36 cellular contexts compared by ENCODE assay signal in the genomic region with DNA sequence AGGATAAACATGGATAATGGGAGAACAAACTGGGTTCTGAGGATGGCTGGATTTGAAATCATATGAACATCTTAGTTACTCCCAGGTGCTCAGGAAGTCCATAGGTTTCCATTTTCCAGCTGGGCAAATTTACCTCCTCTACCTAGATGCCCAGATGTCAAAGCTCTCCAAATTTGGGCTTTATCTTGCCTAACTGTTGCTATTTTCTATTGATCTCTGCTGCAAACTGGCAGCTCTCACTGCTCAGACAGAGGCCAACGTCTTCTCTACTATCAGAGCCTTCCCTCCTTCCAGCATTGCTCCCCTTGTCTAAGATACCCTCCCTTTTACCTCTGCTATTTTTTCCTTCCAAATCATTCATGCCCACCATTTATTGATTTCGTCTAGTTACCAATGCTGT.
"Had no signal": no experiment of that assay in that cellular context is flagged by ENCODE, and none has a peak within 500 bp of the region (broad histone marks: within the 10 kb centered on the region; RNA-seq: fewer than 3 reads in every experiment).

No MANE protein-coding gene starts in this region.

- H3K27me3 ChIP-seq: adrenal gland, cardiac muscle cell had no signal

- DNase-seq: activated CD4-positive, alpha-beta memory T cell treated with anti-CD3 and anti-CD28 coated beads, Interleukin-2, amount 10 ng/mL, durations not matched to agents 7 days and 5 days; activated CD4-positive, alpha-beta T cell treated with anti-CD3 and anti-CD28 coated beads for 1 hour; activated CD4-positive, alpha-beta T cell treated with anti-CD3 and anti-CD28 coated beads for 36 hours; activated CD4-positive, alpha-beta T cell treated with anti-CD3 and anti-CD28 coated beads for 48 hours; activated CD4-positive, alpha-beta T cell treated with anti-CD3 and anti-CD28 coated beads, Interleukin-2, amount 10 ng/mL, durations not matched to agents 7 days and 5 days; activated CD4-positive, alpha-beta T cell treated with anti-CD3 and anti-CD28 coated beads, Interleukin-2, amount 50 U/mL, for 48 hours; activated CD4-positive, CD25-positive, alpha-beta regulatory T cell; activated CD8-positive, alpha-beta memory T cell treated with anti-CD3 and anti-CD28 coated beads, Interleukin-2, amount 50 U/mL, for 4 hours; activated CD8-positive, alpha-beta T cell treated with anti-CD3 and anti-CD28 coated beads, Interleukin-2, amount 10 ng/mL, durations not matched to agents 7 days and 5 days; activated effector memory CD4-positive, alpha-beta T cell treated with anti-CD3 and anti-CD28 coated beads, Interleukin-2, amount 50 U/mL, for 16 hours; activated gamma-delta T cell treated with Interleukin-2 at 50 U/mL for 16 hours; activated naive CD4-positive, alpha-beta T cell; activated naive CD4-positive, alpha-beta T cell treated with anti-CD3 and anti-CD28 coated beads for 36 hours; activated naive CD4-positive, alpha-beta T cell treated with anti-CD3 and anti-CD28 coated beads, Interleukin-2, amount 50 U/mL, for 16 hours; activated naive CD8-positive, alpha-beta T cell treated with anti-CD3 and anti-CD28 coated beads for 36 hours; activated T-cell treated with anti-CD3 and anti-CD28 coated beads for 4 hours; activated T-cell treated with anti-CD3 and anti-CD28 coated beads, Interleukin-2, amount 50 U/mL, for 1 hour; activated T-cell treated with anti-CD3 and anti-CD28 coated beads, Interleukin-2, amount 50 U/mL, for 4 hours; activated T-cell treated with anti-CD3 and anti-CD28 coated beads, Interleukin-2, amount 50 U/mL, for 72 hours; adrenal gland; amniotic stem cell; aorta; caudate nucleus; T-helper 1 cell; T-helper 2 cell; T-helper 9 cell had no signal

- H3K27me3 Mint-ChIP-seq: brain had no signal

- H3K27ac ChIP-seq: adrenal gland, cardiac muscle cell, VCaP had no signal

- H3K27ac Mint-ChIP-seq: activated CD4-positive, alpha-beta memory T cell treated with anti-CD3 and anti-CD28 coated beads, Interleukin-2, amount 10 ng/mL, durations not matched to agents 7 days and 5 days; activated CD4-positive, alpha-beta T cell treated with anti-CD3 and anti-CD28 coated beads for 36 hours; activated CD4-positive, alpha-beta T cell treated with anti-CD3 and anti-CD28 coated beads, Interleukin-2, amount 10 ng/mL, durations not matched to agents 7 days and 5 days; activated CD8-positive, alpha-beta T cell treated with anti-CD3 and anti-CD28 coated beads, Interleukin-2, amount 10 ng/mL, durations not matched to agents 7 days and 5 days; activated naive CD4-positive, alpha-beta T cell treated with anti-CD3 and anti-CD28 coated beads for 36 hours; activated naive CD4-positive, alpha-beta T cell treated with anti-CD3 and anti-CD28 coated beads, Interleukin-2, amount 50 U/mL, for 72 hours; activated naive CD8-positive, alpha-beta T cell treated with anti-CD3 and anti-CD28 coated beads for 36 hours; activated T-cell treated with anti-CD3 and anti-CD28 coated beads, Interleukin-2, amount 50 U/mL, for 72 hours; activated T-helper 1 cell treated with anti-CD3 and anti-CD28 coated beads, Interleukin-12 subunit alpha, Interleukin-12 subunit beta, Interleukin-2, Interleukin-4 antibody, amounts not matched to agents 30 ng/mL and 10 ng/mL and 1 ng/mL, durations not matched to agents 14 hours and 24 hours and 36 hours; activated T-helper 17 cell treated with anti-CD3 and anti-CD28 coated beads, Interleukin-2, amount 50 U/mL, for 72 hours; brain; T-helper 1 cell treated with Interleukin-12 subunit alpha and Interleukin-12 subunit beta and Interleukin-4 antibody, amounts not matched to agents 30 μg/mL and 1 μg/mL, for 36 hours; T-helper 2 cell treated with Interferon-gamma antibody and Interleukin-4, amounts not matched to agents 5 μg/mL and 100 μg/mL, for 36 hours had no signal

- H3K9me3 ChIP-seq: adrenal gland had no signal

- H3K36me3 ChIP-seq: adrenal gland, cardiac muscle cell had no signal

- H3K36me3 Mint-ChIP-seq: activated naive CD4-positive, alpha-beta T cell treated with anti-CD3 and anti-CD28 coated beads, Interleukin-2, amount 50 U/mL, for 72 hours; activated naive CD8-positive, alpha-beta T cell treated with anti-CD3 and anti-CD28 coated beads for 36 hours had no signal

- H3K4me1 Mint-ChIP-seq: activated CD4-positive, alpha-beta memory T cell treated with anti-CD3 and anti-CD28 coated beads, Interleukin-2, amount 10 ng/mL, durations not matched to agents 7 days and 5 days; activated CD4-positive, alpha-beta T cell treated with anti-CD3 and anti-CD28 coated beads for 36 hours; activated CD4-positive, alpha-beta T cell treated with anti-CD3 and anti-CD28 coated beads, Interleukin-2, amount 10 ng/mL, durations not matched to agents 7 days and 5 days; activated naive CD8-positive, alpha-beta T cell treated with anti-CD3 and anti-CD28 coated beads for 36 hours; activated T-helper 17 cell treated with anti-CD3 and anti-CD28 coated beads, Interleukin-2, amount 50 U/mL, for 72 hours; central memory CD8-positive, alpha-beta T cell had no signal

- ATAC-seq: activated CD4-positive, alpha-beta T cell treated with anti-CD3 and anti-CD28 coated beads for 36 hours; activated CD4-positive, CD25-positive, alpha-beta regulatory T cell treated with anti-CD3 and anti-CD28 coated beads, Interleukin-2, amount 50 U/mL, for 24 hours; activated CD8-positive, alpha-beta T cell treated with anti-CD3 and anti-CD28 coated beads, Interleukin-2, amount 10 ng/mL, durations not matched to agents 7 days and 5 days; activated naive CD4-positive, alpha-beta T cell treated with anti-CD3 and anti-CD28 coated beads, Interleukin-2, amount 50 U/mL, for 72 hours; activated T-cell treated with anti-CD3 and anti-CD28 coated beads, Interleukin-2, amount 50 U/mL, for 4 hours; activated T-cell treated with anti-CD3 and anti-CD28 coated beads, Interleukin-2, amount 50 U/mL, for 72 hours; activated T-helper 17 cell treated with anti-CD3 and anti-CD28 coated beads, Interleukin-2, amount 50 U/mL, for 72 hours had no signal

- H3K4me3 ChIP-seq: adrenal gland, cardiac muscle cell had no signal

- H3K9me3 Mint-ChIP-seq: activated CD4-positive, alpha-beta memory T cell treated with anti-CD3 and anti-CD28 coated beads, Interleukin-2, amount 10 ng/mL, durations not matched to agents 7 days and 5 days; activated CD4-positive, alpha-beta T cell treated with anti-CD3 and anti-CD28 coated beads, Interleukin-2, amount 10 ng/mL, durations not matched to agents 7 days and 5 days; activated naive CD4-positive, alpha-beta T cell treated with anti-CD3 and anti-CD28 coated beads for 36 hours; activated naive CD4-positive, alpha-beta T cell treated with anti-CD3 and anti-CD28 coated beads, Interleukin-2, amount 50 U/mL, for 72 hours; activated naive CD8-positive, alpha-beta T cell treated with anti-CD3 and anti-CD28 coated beads for 36 hours; activated T-cell treated with anti-CD3 and anti-CD28 coated beads, Interleukin-2, amount 50 U/mL, for 4 hours; activated T-cell treated with anti-CD3 and anti-CD28 coated beads, Interleukin-2, amount 50 U/mL, for 72 hours; activated T-helper 1 cell treated with anti-CD3 and anti-CD28 coated beads, Interleukin-12 subunit alpha, Interleukin-12 subunit beta, Interleukin-2, Interleukin-4 antibody, amounts not matched to agents 30 ng/mL and 10 ng/mL and 1 ng/mL, durations not matched to agents 14 hours and 24 hours and 36 hours; activated T-helper 17 cell treated with anti-CD3 and anti-CD28 coated beads, Interleukin-2, amount 50 U/mL, for 72 hours; brain; central memory CD8-positive, alpha-beta T cell; T-helper 1 cell treated with Interleukin-12 subunit alpha and Interleukin-12 subunit beta and Interleukin-4 antibody, amounts not matched to agents 30 μg/mL and 1 μg/mL, for 36 hours; T-helper 2 cell treated with Interferon-gamma antibody and Interleukin-4, amounts not matched to agents 5 μg/mL and 100 μg/mL, for 36 hours had no signal

- H3K4me3 Mint-ChIP-seq: activated CD4-positive, alpha-beta memory T cell treated with anti-CD3 and anti-CD28 coated beads, Interleukin-2, amount 10 ng/mL, durations not matched to agents 7 days and 5 days; activated CD4-positive, alpha-beta T cell treated with anti-CD3 and anti-CD28 coated beads for 36 hours; activated CD4-positive, alpha-beta T cell treated with anti-CD3 and anti-CD28 coated beads, Interleukin-2, amount 10 ng/mL, durations not matched to agents 7 days and 5 days; activated CD8-positive, alpha-beta T cell treated with anti-CD3 and anti-CD28 coated beads, Interleukin-2, amount 10 ng/mL, durations not matched to agents 7 days and 5 days; activated naive CD4-positive, alpha-beta T cell treated with anti-CD3 and anti-CD28 coated beads for 36 hours; activated naive CD8-positive, alpha-beta T cell treated with anti-CD3 and anti-CD28 coated beads for 36 hours; activated T-cell treated with anti-CD3 and anti-CD28 coated beads, Interleukin-2, amount 50 U/mL, for 4 hours; activated T-cell treated with anti-CD3 and anti-CD28 coated beads, Interleukin-2, amount 50 U/mL, for 72 hours; activated T-helper 1 cell treated with anti-CD3 and anti-CD28 coated beads, Interleukin-12 subunit alpha, Interleukin-12 subunit beta, Interleukin-2, Interleukin-4 antibody, amounts not matched to agents 30 ng/mL and 10 ng/mL and 1 ng/mL, durations not matched to agents 14 hours and 24 hours and 36 hours; activated T-helper 17 cell treated with anti-CD3 and anti-CD28 coated beads, Interleukin-2, amount 50 U/mL, for 72 hours; brain; central memory CD8-positive, alpha-beta T cell; T-helper 1 cell treated with Interleukin-12 subunit alpha and Interleukin-12 subunit beta and Interleukin-4 antibody, amounts not matched to agents 30 μg/mL and 1 μg/mL, for 36 hours; T-helper 2 cell treated with Interferon-gamma antibody and Interleukin-4, amounts not matched to agents 5 μg/mL and 100 μg/mL, for 36 hours had no signal

- H3K4me1 ChIP-seq: adrenal gland had no signal
